8 cellular contexts compared by ENCODE assay signal in genomic region chr5:10249948-10250803, GRCh38. TPM values are rescaled to one million over a fixed set of nuclear protein-coding genes. Genes with fewer than 3 reads are reported as not detected.
DNase-seq lines count a peak whose midpoint lies in the region; ATAC-seq and TF ChIP-seq lines count a peak whose summit lies in the region.

TSS of gene CCT5 (plus strand) at chr5:10250280. CDS start at chr5:10250341, 61 bp downstream.

- ATAC-seq in HG03460 (IDR thresholded peaks at IDR 0.05; ENCODE audit: unreplicated experiment) = peak; percentile 78
- peak; percentile 85 for ATAC-seq in left colon

- H3K27ac ChIP-seq in coronary artery = peak within 1 kb of the TSS; percentile 93 to 97

- peaks cover 40% of the 10 kb centered on the region for H3K4me1 Mint-ChIP-seq in activated CD4-positive, alpha-beta T cell treated with anti-CD3 and anti-CD28 coated beads, Interleukin-2, amount 10 ng/mL, durations not matched to agents 24 days and 14 days

- intact Hi-C loops in activated CD4-positive, alpha-beta T cell treated with anti-CD3 and anti-CD28 coated beads, Interleukin-2, amount 10 ng/mL, durations not matched to agents 24 days and 14 days (cut with micrococcal nuclease) = loop anchor here (1.0 to 5.0 kb wide), 4 partner anchors 103 to 511 kb away; partner anchors contain the start of genes ANKRD33B, DAP and MARCHF6
- intact Hi-C loops in left colon (cut with DNase I, micrococcal nuclease) = no loop called here

- H3K4me3 Mint-ChIP-seq in activated CD4-positive, alpha-beta T cell treated with anti-CD3 and anti-CD28 coated beads, Interleukin-2, amount 10 ng/mL, durations not matched to agents 24 days and 14 days = peak within 1 kb of the TSS; percentile 96

- peaks cover 3% of the 10 kb centered on the region for H3K27me3 Mint-ChIP-seq in activated CD4-positive, alpha-beta T cell treated with anti-CD3 and anti-CD28 coated beads, Interleukin-2, amount 10 ng/mL, durations not matched to agents 24 days and 14 days

- H3K36me3 ChIP-seq in BE2C = peaks cover 36% of the 10 kb centered on the region

- no peaks in the 10 kb centered on the region for H3K9me3 ChIP-seq in BE2C

- DNase-seq in BE2C (peak; percentile 91), GM19240 (ENCODE audit: insufficient read length, low spot score) (peak; percentile 73), NCI-H526 (lab: John Stamatoyannopoulos, UW) (peak; percentile 98), coronary artery (ENCODE audit: low spot score) (peak; percentile 95), left colon (peak; percentile 89 to 95)
- peak; percentile 97 for DNase-seq in activated CD4-positive, alpha-beta T cell treated with anti-CD3 and anti-CD28 coated beads, Interleukin-2, amount 10 ng/mL, durations not matched to agents 24 days and 14 days
- DNase-seq in stimulated activated CD4-positive, alpha-beta T cell treated with anti-CD3 and anti-CD28 coated beads, Interleukin-1b, Interleukin-23, amount 100 ng/mL, for 48 hours = peak; percentile 90

- TF ChIP-seq CTCF in BE2C (IDR thresholded peaks at IDR 0.05; ENCODE audit: low read depth, low read length) = no peak
- no peak for TF ChIP-seq CTCF in coronary artery (IDR thresholded peaks at IDR 0.05)

- no peaks in the 10 kb centered on the region for H3K9me3 Mint-ChIP-seq in activated CD4-positive, alpha-beta T cell treated with anti-CD3 and anti-CD28 coated beads, Interleukin-2, amount 10 ng/mL, durations not matched to agents 24 days and 14 days

- peak within 1 kb of the TSS; percentile 96 for H3K27ac Mint-ChIP-seq in activated CD4-positive, alpha-beta T cell treated with anti-CD3 and anti-CD28 coated beads, Interleukin-2, amount 10 ng/mL, durations not matched to agents 24 days and 14 days

- H3K27me3 ChIP-seq in BE2C = no peaks in the 10 kb centered on the region

- H3K4me3 ChIP-seq in BE2C (ENCODE audit: low read depth, low read length) (peak within 1 kb of the TSS; percentile 97), coronary artery (peak within 1 kb of the TSS; percentile 95)

- no peaks in the 10 kb centered on the region for H3K4me1 ChIP-seq in BE2C

- H3K36me3 Mint-ChIP-seq in activated CD4-positive, alpha-beta T cell treated with anti-CD3 and anti-CD28 coated beads, Interleukin-2, amount 10 ng/mL, durations not matched to agents 24 days and 14 days (ENCODE audit: low read depth) = peaks cover 36% of the 10 kb centered on the region

RNA-seq across cellular contexts. Expression of gene CCT5, which starts in this region (rescaled TPM):
- 519 TPM for polyA plus RNA-seq in BE2C (2012; ENCODE audit: insufficient read depth, insufficient read length, low read depth)
- 566 and 581 TPM in 2 replicates for total RNA-seq in activated CD4-positive, alpha-beta T cell treated with anti-CD3 and anti-CD28 coated beads, Interleukin-2, amount 10 ng/mL, durations not matched to agents 24 days and 14 days
- 100 to 1,000 TPM; 136 to 150 TPM for total RNA-seq in left colon

Comparison
In these comparisons a context has a peak if more than half of its experiments do, and no peak if none do; other contexts are left out.
1. Peak in every context shown above with its lines: DNase-seq, ATAC-seq, H3K4me3 ChIP-seq and H3K27ac ChIP-seq.